Comparison of ENCODE assay signal across 16 cellular contexts in the genomic region with DNA sequence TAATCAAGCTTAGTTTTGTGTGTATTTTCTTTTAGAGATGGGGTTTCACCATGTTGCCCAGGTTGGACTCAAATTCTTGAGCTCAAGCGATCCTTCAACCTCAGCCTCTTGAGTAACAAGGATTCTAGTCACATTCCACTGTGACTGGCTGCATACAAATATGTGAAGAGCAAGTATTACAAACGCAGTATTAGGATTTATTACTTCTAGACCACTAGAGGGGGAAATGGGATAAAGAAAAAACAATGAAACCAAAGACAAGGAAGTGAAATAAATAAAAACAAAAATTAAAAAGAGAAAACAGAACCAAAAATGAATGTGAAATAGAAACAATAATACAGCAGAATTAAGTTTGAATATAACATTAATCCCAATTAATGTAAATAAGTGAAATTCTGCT.
DNase-seq lines count a peak whose midpoint lies in the region; ATAC-seq and TF ChIP-seq lines count a peak whose summit lies in the region.
"Had no signal": no experiment of that assay in that cellular context is flagged by ENCODE, and none has a peak within 500 bp of the region (broad histone marks: within the 10 kb centered on the region; RNA-seq: fewer than 3 reads in every experiment).

No MANE protein-coding gene starts in this region.

- TF ChIP-seq CTCF in heart left ventricle (IDR thresholded peaks at IDR 0.05) (peak in 9 of 12 donors; percentile 13 to 48 (median 34)), cardiac fibroblast (IDR thresholded peaks at IDR 0.05; ENCODE audit: low read depth, low read length) (no peak), tibial nerve (IDR thresholded peaks at IDR 0.05) (peak in 3 of 5 experiments; percentile 6 to 19 (median 8))

- DNase-seq in heart left ventricle, result no peak
- no peak for DNase-seq in Right ventricle myocardium superior
- peak; percentile 4 for DNase-seq in NCI-H82 (lab: John Stamatoyannopoulos, UW)
- peak; percentile 0 to 36 for DNase-seq in cardiac fibroblast (ENCODE audit: low read depth in 2 of 2)
- DNase-seq in tibial nerve (ENCODE audit: low spot score in 2 of 2), result no peak
- DNase-seq in left lobe of liver (ENCODE audit: low spot score), result no peak
- DNase-seq: activated B cell treated with CpG ODN at 0.5 μM for 24 hours; activated T-cell treated with anti-CD3 and anti-CD28 coated beads, Interleukin-2, amount 50 U/mL, for 1 hour; GDM1; IMR-90; stimulated activated CD4-positive, alpha-beta T cell treated with anti-CD3 and anti-CD28 coated beads, Interleukin-4, amount 100 ng/mL, for 24 hours; stimulated activated naive CD4-positive, alpha-beta T cell had no signal

- 34 to 48% (median 39%) methylated on average over 2 of the region's 2 CpGs for WGBS in heart left ventricle, 4 donors
- WGBS in tibial nerve, 2 donors, result 40 to 42% methylated on average over 2 of the region's 2 CpGs

- H3K4me1 ChIP-seq in heart left ventricle (no peaks in the 10 kb centered on the region), tibial nerve (no peaks in the 10 kb centered on the region)
- H3K4me1 ChIP-seq: foreskin keratinocyte, SJSA1 had no signal

- peaks cover 0 to 6% (median 0%) of the 10 kb centered on the region in 9 donors for H3K27me3 ChIP-seq in heart left ventricle
- H3K27me3 ChIP-seq in tibial nerve, result no peaks in the 10 kb centered on the region
- H3K27me3 ChIP-seq: foreskin keratinocyte, SJSA1 had no signal

- H3K4me3 ChIP-seq in heart left ventricle (no peak overlapping the region), cardiac fibroblast (replicated peaks in 1 of 2; ENCODE audit: low read depth in 2 of 2, low read length in 2 of 2) (no peak overlapping the region), tibial nerve (no peak overlapping the region)
- H3K4me3 ChIP-seq: SJSA1 had no signal

- TF ChIP-seq EP300 in tibial nerve (IDR thresholded peaks at IDR 0.05), result no peak

- no peak overlapping the region for H3K27ac ChIP-seq in heart left ventricle
- H3K27ac ChIP-seq in tibial nerve, result no peak overlapping the region
- H3K27ac ChIP-seq: foreskin keratinocyte, SJSA1 had no signal

- H3K36me3 ChIP-seq in heart left ventricle (no peaks in the 10 kb centered on the region), tibial nerve (no peaks in the 10 kb centered on the region)
- H3K36me3 ChIP-seq: SJSA1 had no signal

- intact Hi-C loops in heart left ventricle (cut with DNase I), result loop anchor here in 8 of 10 donors (2.0 to 10.0 kb wide), 3 partner anchors 61 to 321 kb away; no protein-coding TSS in a partner anchor
- intact Hi-C loops in Right ventricle myocardium superior (cut with DNase I), result no loop called here

- no peaks in the 10 kb centered on the region for H3K9me3 ChIP-seq in heart left ventricle
- no peaks in the 10 kb centered on the region for H3K9me3 ChIP-seq in tibial nerve
- H3K9me3 ChIP-seq: SJSA1 had no signal

- ATAC-seq in heart left ventricle (no peak), Right ventricle myocardium superior (ENCODE audit: poor library complexity) (no peak), HG02870 (IDR thresholded peaks at IDR 0.05; ENCODE audit: unreplicated experiment) (no peak), left lobe of liver (no peak), GM18519 (IDR thresholded peaks at IDR 0.05; ENCODE audit: low FRiP score, unreplicated experiment) (no peak)
- ATAC-seq: foreskin keratinocyte had no signal

- TF ChIP-seq POLR2A in heart left ventricle (IDR thresholded peaks at IDR 0.05), result no peak
- TF ChIP-seq POLR2A in tibial nerve (IDR thresholded peaks at IDR 0.05), result no peak

Comparison
In these comparisons a context has a peak if more than half of its experiments do, and no peak if none do; other contexts are left out.
1. DNase-seq: peak in NCI-H82 (single experiment) and cardiac fibroblast (2 of 2); none in heart left ventricle (0 of 5), Right ventricle myocardium superior (single experiment), tibial nerve (0 of 2) and left lobe of liver (single experiment).